In genomic region chr7:133786401-133786937, GRCh38 we compare ENCODE assay signal across 3 cellular contexts.
A peak's percentile ranks its signal among the peaks of the same experiment; 100 is the strongest.
TF ChIP-seq lines count a peak whose summit lies in the region.

No MANE protein-coding gene starts in this region.

TF ChIP-seq in HepG2, 621 proteins besides CTCF, POLR2A, EP300 and RAD21:
- TF ChIP-seq PRMT3 (CRISPR knock-in tag; IDR thresholded peaks at IDR 0.05; ENCODE audit: borderline replicate concordance, low read depth) (no peak), GZF1 (CRISPR knock-in tag; IDR thresholded peaks at IDR 0.05) (peak; percentile 90; the same call in 1 of the 2 replicates), CEBPB (IDR thresholded peaks at IDR 0.05; ENCODE audit: borderline replicate concordance, low read depth, low read length) (peak; percentile 35; the same call in 1 of the 2 replicates)

TF ChIP-seq in K562, 482 proteins besides CTCF, POLR2A, EP300 and RAD21:
- TF ChIP-seq CBFB (CRISPR knock-in tag; IDR thresholded peaks at IDR 0.05) (no peak), HNRNPL (IDR thresholded peaks at IDR 0.05; ENCODE audit: low read depth, low read length) (no peak), CHD7 (IDR thresholded peaks at IDR 0.05; ENCODE audit: low read depth, low read length) (peak; percentile 77), ZNF740 (CRISPR knock-in tag; IDR thresholded peaks at IDR 0.05) (no peak), ZNF740 (tag; IDR thresholded peaks at IDR 0.05) (no peak), NRF1 (conservative IDR thresholded peaks at IDR 0.05 in 1 of 2, IDR thresholded peaks at IDR 0.05 in 1 of 2) (no peak), CC2D1A (IDR thresholded peaks at IDR 0.05) (no peak), DACH1 (IDR thresholded peaks at IDR 0.05; ENCODE audit: partially characterized antibody) (no peak)

TF ChIP-seq in H1, 55 proteins besides CTCF, POLR2A, EP300 and RAD21:
- TF ChIP-seq JUN (IDR thresholded peaks at IDR 0.05; ENCODE audit: low read depth, low read length) (no peak), CHD7 (IDR thresholded peaks at IDR 0.05; ENCODE audit: insufficient replicate concordance, low read length) (peak; percentile 65), MAX (IDR thresholded peaks at IDR 0.05) (no peak)
